23 cellular contexts compared by ENCODE assay signal in genomic region chr10:114556236-114557122, GRCh38.
DNase-seq lines count a peak whose midpoint lies in the region; ATAC-seq, FAIRE-seq and TF ChIP-seq lines count a peak whose summit lies in the region.
"Had no signal": no experiment of that assay in that cellular context is flagged by ENCODE, and none has a peak within 500 bp of the region (broad histone marks: within the 10 kb centered on the region; RNA-seq: fewer than 3 reads in every experiment).

No MANE protein-coding gene starts in this region.

- H3K4me1 ChIP-seq in HEK293 (ENCODE audit: control insufficient read depth, insufficient read depth, low read length), result peaks cover 10% of the 10 kb centered on the region

- no peak overlapping the region for H3K4me3 Mint-ChIP-seq in activated CD4-positive, alpha-beta memory T cell treated with anti-CD3 and anti-CD28 coated beads, Interleukin-2, amount 10 ng/mL, durations not matched to agents 7 days and 5 days
- H3K4me3 Mint-ChIP-seq: B cell; CD4-positive, CD25-positive, alpha-beta regulatory T cell; H9; IgD-negative memory B cell had no signal

- CTCF ChIA-PET in HEK293 (lab: Yijun Ruan, JAX), result interaction anchor here (0.7 kb wide), 1 partner anchor 871 kb away, joined by 3 read pairs; no protein-coding TSS in a partner anchor
- CTCF ChIA-PET in activated CD4-positive, alpha-beta memory T cell treated with anti-CD3 and anti-CD28 coated beads, Interleukin-2, amount 10 ng/mL, durations not matched to agents 7 days and 5 days (lab: Charles Lee), result interaction anchor here (1.2 kb wide), 2 partner anchors 11 to 323 kb away, joined by 3 read pairs; no protein-coding TSS in a partner anchor

- no peaks in the 10 kb centered on the region for H3K36me3 ChIP-seq in HEK293 (ENCODE audit: control insufficient read depth in 2 of 2, insufficient read depth in 1 of 2, low read length in 2 of 2)
- H3K36me3 ChIP-seq: SJCRH30 had no signal

- TF ChIP-seq CTCF in HEK293 (tag by site-specific recombination; IDR thresholded peaks at IDR 0.05), result no peak

- POLR2A ChIA-PET in HEK293 (lab: Yijun Ruan, JAX), result no interaction called here
- POLR2A ChIA-PET in activated CD4-positive, alpha-beta memory T cell treated with anti-CD3 and anti-CD28 coated beads, Interleukin-2, amount 10 ng/mL, durations not matched to agents 7 days and 5 days (lab: Charles Lee), result no interaction called here

- FAIRE-seq in islet of Langerhans (lab: Jason Lieb, UNC), result peak; percentile 27
- FAIRE-seq: HTR-8/SVneo had no signal

- DNase-seq in Right ventricle myocardium superior, result no peak
- DNase-seq in myocyte (ENCODE audit: low read depth), result peak; percentile 36
- DNase-seq in activated CD4-positive, alpha-beta memory T cell treated with anti-CD3 and anti-CD28 coated beads, Interleukin-2, amount 10 ng/mL, durations not matched to agents 7 days and 5 days, result no peak
- DNase-seq: CD4-positive, CD25-positive, alpha-beta regulatory T cell; COR-L47; GDM1; H9; Karpas-422; MG63; NCI-H1417; NCI-H187; NCI-H2107; NCI-H510A; NCI-H748 treated with DMSO at 0.1 percent for 48 hours; SJCRH30 had no signal

- H3K27ac Mint-ChIP-seq in activated CD4-positive, alpha-beta memory T cell treated with anti-CD3 and anti-CD28 coated beads, Interleukin-2, amount 10 ng/mL, durations not matched to agents 7 days and 5 days, result no peak overlapping the region
- H3K27ac Mint-ChIP-seq: B cell, H9, IgD-negative memory B cell had no signal

- H3K27ac ChIP-seq in HEK293 (ENCODE audit: extremely low read depth, low read depth, low read length), result no peak overlapping the region
- H3K27ac ChIP-seq: SJCRH30 had no signal

- H3K27me3 Mint-ChIP-seq in activated CD4-positive, alpha-beta memory T cell treated with anti-CD3 and anti-CD28 coated beads, Interleukin-2, amount 10 ng/mL, durations not matched to agents 7 days and 5 days, result peaks cover 2% of the 10 kb centered on the region
- H3K27me3 Mint-ChIP-seq: B cell; CD4-positive, CD25-positive, alpha-beta regulatory T cell had no signal

- no peaks in the 10 kb centered on the region for H3K4me1 Mint-ChIP-seq in activated CD4-positive, alpha-beta memory T cell treated with anti-CD3 and anti-CD28 coated beads, Interleukin-2, amount 10 ng/mL, durations not matched to agents 7 days and 5 days
- H3K4me1 Mint-ChIP-seq: H9 had no signal

- intact Hi-C loops in Right ventricle myocardium superior (cut with DNase I), result loop anchor here (10.0 kb wide), 2 partner anchors 68 to 148 kb away; no protein-coding TSS in a partner anchor

- H3K9me3 ChIP-seq in HEK293 (ENCODE audit: control insufficient read depth, insufficient read depth, low read depth, low read length), result peaks cover 2% of the 10 kb centered on the region
- H3K9me3 ChIP-seq: SJCRH30 had no signal

- no peak overlapping the region for H3K4me3 ChIP-seq in HEK293 (ENCODE audit: low read depth, low read length)
- H3K4me3 ChIP-seq: MG63, SJCRH30 had no signal

- H3K36me3 Mint-ChIP-seq in activated CD4-positive, alpha-beta memory T cell treated with anti-CD3 and anti-CD28 coated beads, Interleukin-2, amount 10 ng/mL, durations not matched to agents 7 days and 5 days (ENCODE audit: low read depth), result peaks cover 12% of the 10 kb centered on the region

- peaks cover 14% of the 10 kb centered on the region for H3K9me3 Mint-ChIP-seq in activated CD4-positive, alpha-beta memory T cell treated with anti-CD3 and anti-CD28 coated beads, Interleukin-2, amount 10 ng/mL, durations not matched to agents 7 days and 5 days

- ATAC-seq in Right ventricle myocardium superior (ENCODE audit: poor library complexity) (peak; percentile 38), GM21786 (IDR thresholded peaks at IDR 0.05; ENCODE audit: unreplicated experiment) (no peak), esophagus mucosa (no peak), GM18909 (IDR thresholded peaks at IDR 0.05; ENCODE audit: poor library complexity, unreplicated experiment) (no peak)

TF ChIP-seq in HEK293, 187 proteins besides CTCF, POLR2A, EP300 and RAD21:
- TF ChIP-seq ZNF18 (tag by site-specific recombination; IDR thresholded peaks at IDR 0.05) (no peak), ZNF26 (tag by site-specific recombination; IDR thresholded peaks at IDR 0.05) (peak; percentile 33; the same call in 1 of the 2 replicates)
